27 cellular contexts compared by ENCODE assay signal in genomic region chr17:3549610-3550162, GRCh38. TPM values are rescaled to one million over a fixed set of nuclear protein-coding genes. Genes with fewer than 3 reads are reported as not detected.
A peak's percentile ranks its signal among the peaks of the same experiment; 100 is the strongest.
DNase-seq lines count a peak whose midpoint lies in the region; ATAC-seq, FAIRE-seq and TF ChIP-seq lines count a peak whose summit lies in the region.
"Had no signal": no experiment of that assay in that cellular context is flagged by ENCODE, and none has a peak within 500 bp of the region (broad histone marks: within the 10 kb centered on the region; RNA-seq: fewer than 3 reads in every experiment).

No MANE protein-coding gene starts in this region.

- peaks cover 6% of the 10 kb centered on the region for H3K9me3 Mint-ChIP-seq in neural progenitor cell
- H3K9me3 Mint-ChIP-seq: CD4-positive, CD25-positive, alpha-beta regulatory T cell; CD8-positive, alpha-beta T cell had no signal

- H3K27ac Mint-ChIP-seq in neural progenitor cell: no peak overlapping the region
- H3K27ac Mint-ChIP-seq: B cell; CD4-positive, CD25-positive, alpha-beta regulatory T cell; CD8-positive, alpha-beta T cell; H9 had no signal

- no peaks in the 10 kb centered on the region for H3F3A ChIP-seq in neural progenitor cell (ENCODE audit: low read depth)

- H3K27me3 ChIP-seq in IMR-90 (ENCODE audit: control insufficient read depth, insufficient read depth, low read length): peaks cover 4% of the 10 kb centered on the region; the same call in 1 of the 2 replicates
- H3K27me3 ChIP-seq in H1 (replicated peaks in 1 of 4; ENCODE audit: control insufficient read depth in 3 of 4, extremely low read depth in 1 of 4, insufficient read depth in 3 of 4, low read length in 3 of 4): no peaks in the 10 kb centered on the region
- H3K27me3 ChIP-seq in neural progenitor cell: no peaks in the 10 kb centered on the region
- H3K27me3 ChIP-seq in brain microvascular endothelial cell (replicated peaks): no peaks in the 10 kb centered on the region
- H3K27me3 ChIP-seq: BLaER1 had no signal

- H2BK15ac ChIP-seq in IMR-90 (ENCODE audit: low read depth, low read length): no peak overlapping the region
- H2BK15ac ChIP-seq in H1 (ENCODE audit: low read length): no peak overlapping the region

- H3K18ac ChIP-seq in IMR-90 (ENCODE audit: low read depth, low read length) (no peak overlapping the region), H1 (ENCODE audit: extremely low read depth, low read length) (no peak overlapping the region)

- H2BK5ac ChIP-seq in IMR-90 (ENCODE audit: low read depth, low read length, poor library complexity, severe bottlenecking) (peak overlapping the region; percentile 65), H1 (ENCODE audit: low read depth, low read length) (no peak overlapping the region)

- TF ChIP-seq CTCF in HEK293 (tag by site-specific recombination; IDR thresholded peaks at IDR 0.05): no peak
- TF ChIP-seq CTCF in IMR-90 (conservative IDR thresholded peaks at IDR 0.05; ENCODE audit: low read depth, low read length): no peak
- TF ChIP-seq CTCF in H1 (IDR thresholded peaks at IDR 0.05; ENCODE audit: control extremely low read depth in 1 of 3, insufficient read depth in 1 of 3, low read depth in 1 of 3, low read length in 3 of 3): no peak
- no peak for TF ChIP-seq CTCF in neural progenitor cell (IDR thresholded peaks at IDR 0.05)
- no peak for TF ChIP-seq CTCF in brain microvascular endothelial cell (IDR thresholded peaks at IDR 0.05; ENCODE audit: low read depth, low read length, missing control alignments)

- H4K91ac ChIP-seq in IMR-90 (ENCODE audit: insufficient read depth, low read depth, low read length) (no peak overlapping the region), H1 (replicated peaks; ENCODE audit: insufficient read length, low read length) (no peak overlapping the region)

- H4K5ac ChIP-seq in IMR-90 (ENCODE audit: low read depth, low read length): no peak overlapping the region
- H4K5ac ChIP-seq in H1 (ENCODE audit: insufficient read length, low read depth, low read length): no peak overlapping the region

- H3K9me1 ChIP-seq in IMR-90 (ENCODE audit: insufficient read depth, low read length): no peaks in the 10 kb centered on the region

- dilution Hi-C loops in IMR-90 (cut with HindIII; ENCODE audit: low sequenced_read_pairs, unreplicated experiment): no loop called here

- no peaks in the 10 kb centered on the region for H3K9me3 ChIP-seq in HEK293 (ENCODE audit: control insufficient read depth, insufficient read depth, low read depth, low read length)
- no peaks in the 10 kb centered on the region for H3K9me3 ChIP-seq in IMR-90 (ENCODE audit: control insufficient read depth, insufficient read depth, low read length)
- no peaks in the 10 kb centered on the region for H3K9me3 ChIP-seq in H1 (ENCODE audit: insufficient read depth in 2 of 2, low read depth in 1 of 2, low read length in 1 of 2)
- H3K9me3 ChIP-seq in neural progenitor cell (ENCODE audit: low read depth): no peaks in the 10 kb centered on the region
- H3K9me3 ChIP-seq: BLaER1 had no signal

- H3K27ac ChIP-seq in HEK293 (ENCODE audit: extremely low read depth, low read depth, low read length) (no peak overlapping the region), IMR-90 (ENCODE audit: insufficient read depth, low read length) (no peak overlapping the region), H1 (ENCODE audit: low read depth, low read length) (no peak overlapping the region), neural progenitor cell (no peak overlapping the region), brain microvascular endothelial cell (no peak overlapping the region)
- H3K27ac ChIP-seq: 22Rv1, BLaER1, C4-2B had no signal

- H4K20me1 ChIP-seq in IMR-90 (ENCODE audit: insufficient read depth, low read length) (no peaks in the 10 kb centered on the region), H1 (replicated peaks in 1 of 2; ENCODE audit: control insufficient read depth in 1 of 2, insufficient read depth in 2 of 2, low read length in 2 of 2) (peaks cover 0 to 4% of the 10 kb centered on the region in 2 experiments), neural progenitor cell (ENCODE audit: low read depth) (no peaks in the 10 kb centered on the region)
- H4K20me1 ChIP-seq: BLaER1 had no signal

- no peak for DNase-seq in IMR-90
- no peak for DNase-seq in H1 (ENCODE audit: low read depth in 1 of 2, low spot score in 2 of 2)
- no peak for DNase-seq in neural progenitor cell (ENCODE audit: low spot score)
- DNase-seq in brain microvascular endothelial cell: no peak
- DNase-seq in iPS-NIHi11 (ENCODE audit: low spot score): no peak
- DNase-seq: CD4-positive, CD25-positive, alpha-beta regulatory T cell; CD8-positive, alpha-beta T cell; DMS 273 treated with DMSO at 0.1 percent for 48 hours; DMS79; EL; GDM1; GM23248; H9 had no signal

- 50 to 100% methylated on average over 1 to 2 of the region's 2 CpGs for WGBS in IMR-90 (ENCODE audit: extremely low coverage in 2 of 2, insufficient read length in 1 of 2), 2 experiments
- 91 to 100% methylated on average over 2 of the region's 2 CpGs for WGBS in H1 (ENCODE audit: extremely low coverage in 1 of 2, insufficient coverage in 1 of 2, insufficient read length in 1 of 2, insufficient replicate concordance in 2 of 2, low coverage in 1 of 2, low lambda C conversion rate in 2 of 2, missing lambda C conversion rate in 1 of 2), 2 experiments

- H3K36me3 Mint-ChIP-seq in neural progenitor cell: no peaks in the 10 kb centered on the region
- H3K36me3 Mint-ChIP-seq: CD4-positive, CD25-positive, alpha-beta regulatory T cell; CD8-positive, alpha-beta T cell had no signal

- no peak overlapping the region for H2BK12ac ChIP-seq in H1 (ENCODE audit: low read depth, low read length)

- TF ChIP-seq EP300 in H1 (IDR thresholded peaks at IDR 0.05; ENCODE audit: borderline replicate concordance in 1 of 2, low read depth in 2 of 2, low read length in 2 of 2): no peak

- H3K23ac ChIP-seq in IMR-90 (ENCODE audit: low read depth, low read length) (no peak overlapping the region), H1 (ENCODE audit: insufficient read length) (no peak overlapping the region)

- H3K4me1 ChIP-seq in HEK293 (ENCODE audit: control insufficient read depth, insufficient read depth, low read length) (no peaks in the 10 kb centered on the region), IMR-90 (ENCODE audit: control insufficient read depth, insufficient read depth, low read length) (no peaks in the 10 kb centered on the region), H1 (replicated peaks in 1 of 4; ENCODE audit: control insufficient read depth in 3 of 4, insufficient read depth in 4 of 4, low read length in 3 of 4) (peaks cover 0 to 2% (median 0%) of the 10 kb centered on the region in 4 experiments; a peak in 1 of 7 replicates), neural progenitor cell (no peaks in the 10 kb centered on the region)

- H3K56ac ChIP-seq in IMR-90 (ENCODE audit: extremely low read depth, insufficient read depth, low read length): no peak overlapping the region
- H3K56ac ChIP-seq in H1 (replicated peaks; ENCODE audit: insufficient read length, low read depth, low read length): peak overlapping the region; percentile 89

- POLR2A ChIA-PET in HEK293 (lab: Yijun Ruan, JAX) (no interaction called here), IMR-90 (lab: Charles Lee; ENCODE audit: unreplicated experiment) (no interaction called here), H1 (lab: Charles Lee; ENCODE audit: partially characterized antibody) (no interaction called here)

- CTCF ChIA-PET in HEK293 (lab: Yijun Ruan, JAX): interaction anchor here (1.0 kb wide), 1 partner anchor 13 kb away, joined by 3 read pairs; no protein-coding TSS in a partner anchor
- CTCF ChIA-PET in IMR-90 (lab: Yijun Ruan, JAX): no interaction called here
- CTCF ChIA-PET in H1 (lab: Charles Lee; ENCODE audit: partially characterized antibody): no interaction called here

- peak overlapping the region; percentile 4 for H3K4me3 Mint-ChIP-seq in neural progenitor cell
- H3K4me3 Mint-ChIP-seq: B cell; CD4-positive, CD25-positive, alpha-beta regulatory T cell; CD8-positive, alpha-beta T cell; H9 had no signal

- H2AFZ ChIP-seq in IMR-90 (replicated peaks; ENCODE audit: low read length, poor library complexity) (no peak overlapping the region), H1 (ENCODE audit: low read length) (no peak overlapping the region), neural progenitor cell (replicated peaks) (no peak overlapping the region)
- H2AFZ ChIP-seq: GM23248 had no signal

- in situ Hi-C loops in IMR-90 (cut with MboI; ENCODE audit: low sequenced_read_pairs): no loop called here
- in situ Hi-C loops in brain microvascular endothelial cell (cut with HindIII; ENCODE audit: low pct_ligation_motif_present, low sequenced_read_pairs): no loop called here

- H3K14ac ChIP-seq in IMR-90 (replicated peaks; ENCODE audit: low read depth, low read length) (no peak overlapping the region), H1 (ENCODE audit: insufficient read length) (no peak overlapping the region)

- TF ChIP-seq RAD21 in IMR-90 (IDR thresholded peaks at IDR 0.05; ENCODE audit: low read length) (no peak), H1 (IDR thresholded peaks at IDR 0.05 in 1 of 2, conservative IDR thresholded peaks at IDR 0.05 in 1 of 2; ENCODE audit: low read depth in 2 of 2, low read length in 2 of 2) (no peak)

- no peak overlapping the region for H2BK120ac ChIP-seq in IMR-90 (ENCODE audit: low read depth, low read length)
- H2BK120ac ChIP-seq in H1 (replicated peaks; ENCODE audit: low read depth, low read length): no peak overlapping the region

- no peak overlapping the region for H2AK9ac ChIP-seq in IMR-90 (replicated peaks; ENCODE audit: low read depth, low read length, poor library complexity)

- ATAC-seq in IMR-90 (ENCODE audit: low read depth) (no peak), HG02798 (IDR thresholded peaks at IDR 0.05; ENCODE audit: poor library complexity, unreplicated experiment) (no peak), GM18907 (IDR thresholded peaks at IDR 0.05; ENCODE audit: unreplicated experiment) (no peak)
- ATAC-seq: CD8-positive, alpha-beta T cell; HCT116 had no signal

- no peak overlapping the region for H3K9ac ChIP-seq in IMR-90 (ENCODE audit: low read depth, low read length)
- no peak overlapping the region for H3K9ac ChIP-seq in H1 (replicated peaks in 1 of 4; ENCODE audit: extremely low read depth in 1 of 4, low read depth in 3 of 4, low read length in 3 of 4)
- no peak overlapping the region for H3K9ac ChIP-seq in neural progenitor cell
- H3K9ac ChIP-seq: BLaER1, GM23248 had no signal

- no peaks in the 10 kb centered on the region for H3K79me2 ChIP-seq in H1 (ENCODE audit: control insufficient read depth in 1 of 2, insufficient read depth in 2 of 2, low read length in 2 of 2)
- no peaks in the 10 kb centered on the region for H3K79me2 ChIP-seq in neural progenitor cell (ENCODE audit: low read depth)

- H3K36me3 ChIP-seq in HEK293 (ENCODE audit: control insufficient read depth in 2 of 2, insufficient read depth in 1 of 2, low read length in 2 of 2) (no peaks in the 10 kb centered on the region), IMR-90 (ENCODE audit: control insufficient read depth, insufficient read depth, low read length) (no peaks in the 10 kb centered on the region), H1 (ENCODE audit: control insufficient read depth in 2 of 4, insufficient read depth in 4 of 4, low read length in 3 of 4) (no peaks in the 10 kb centered on the region), neural progenitor cell (no peaks in the 10 kb centered on the region), brain microvascular endothelial cell (replicated peaks) (no peaks in the 10 kb centered on the region)
- H3K36me3 ChIP-seq: BLaER1 had no signal

- peaks cover 7% of the 10 kb centered on the region; the same call in 1 of the 2 replicates for H3K23me2 ChIP-seq in H1 (ENCODE audit: low read depth, low read length)

- H3K4me1 Mint-ChIP-seq in neural progenitor cell: peaks cover 7% of the 10 kb centered on the region
- H3K4me1 Mint-ChIP-seq: B cell; CD4-positive, CD25-positive, alpha-beta regulatory T cell had no signal

- H2BK20ac ChIP-seq in IMR-90 (ENCODE audit: low read depth, low read length) (no peak overlapping the region), H1 (ENCODE audit: low read length) (no peak overlapping the region)

- TF ChIP-seq POLR2A in IMR-90 (IDR thresholded peaks at IDR 0.05; ENCODE audit: low read depth, low read length) (no peak), H1 (IDR thresholded peaks at IDR 0.05; ENCODE audit: control extremely low read depth in 1 of 2, low read depth in 2 of 2, low read length in 2 of 2) (no peak)

- H3K27me3 Mint-ChIP-seq in neural progenitor cell (ENCODE audit: insufficient read depth, low read depth): peaks cover 22% of the 10 kb centered on the region
- H3K27me3 Mint-ChIP-seq: B cell had no signal

- BruUV-seq in IMR-90 (replicated peaks; lab: Mats Ljungman, UMichigan): no TSS peak

- no peak for FAIRE-seq in H1 (lab: Jason Lieb, UNC)
- FAIRE-seq: A204.1, D721Med, GM12891, GM18507, GM19239 had no signal

- H3K79me1 ChIP-seq in IMR-90 (ENCODE audit: low read depth in 1 of 2, low read length in 2 of 2) (no peaks in the 10 kb centered on the region), H1 (ENCODE audit: low read depth, low read length) (no peaks in the 10 kb centered on the region)

- H3K4me2 ChIP-seq in IMR-90 (ENCODE audit: low read depth, low read length): no peak overlapping the region
- no peak overlapping the region for H3K4me2 ChIP-seq in H1 (ENCODE audit: insufficient read depth in 1 of 2, low read depth in 2 of 2, low read length in 2 of 2)
- no peak overlapping the region for H3K4me2 ChIP-seq in neural progenitor cell
- H3K4me2 ChIP-seq: BLaER1 had no signal

- no peak overlapping the region for H2AK5ac ChIP-seq in IMR-90 (ENCODE audit: low read depth, low read length)
- H2AK5ac ChIP-seq in H1 (ENCODE audit: low read depth, low read length): no peak overlapping the region

- intact Hi-C loops in IMR-90 (cut with micrococcal nuclease): no loop called here

- H3K4me3 ChIP-seq in HEK293 (ENCODE audit: low read depth, low read length) (no peak overlapping the region), IMR-90 (ENCODE audit: insufficient read depth, low read depth, low read length) (no peak overlapping the region), H1 (ENCODE audit: extremely low read depth in 1 of 4, insufficient read depth in 2 of 4, low read depth in 3 of 4, low read length in 4 of 4) (no peak overlapping the region), neural progenitor cell (no peak overlapping the region), brain microvascular endothelial cell (ENCODE audit: low read depth, low read length) (no peak overlapping the region)
- H3K4me3 ChIP-seq: BLaER1, GM23248 had no signal

- H4K8ac ChIP-seq in IMR-90 (ENCODE audit: low read depth in 2 of 2, low read length in 2 of 2) (no peak overlapping the region), H1 (ENCODE audit: extremely low read depth, insufficient read depth, low read length) (no peak overlapping the region)

- H3K4ac ChIP-seq in IMR-90 (ENCODE audit: low read depth, low read length): no peak overlapping the region
- no peak overlapping the region for H3K4ac ChIP-seq in H1 (replicated peaks; ENCODE audit: insufficient read length, low read depth, low read length)

RNA-seq across cellular contexts. Expression of gene TRPV3, which starts 7.9 kb away (rescaled TPM):
- total RNA-seq in IMR-90 (2012; rRNA removed) (under 0.01 and 0.18 TPM in 2 replicates), neural progenitor cell (ENCODE audit: low replicate concordance) (1.5 and 1.9 TPM in 2 replicates)
- polyA plus RNA-seq in IMR-90 (2012; rRNA removed) (0.10 and 0.26 TPM in 2 replicates), H1 (2011; rRNA removed) (1.0 and 1.1 TPM in 2 replicates)
- polyA plus RNA-seq in IMR-90 (2012; cell fraction: cytosol; rRNA removed): 0.03 and 0.14 TPM in 2 replicates
- polyA plus RNA-seq in IMR-90 (2012; cell fraction: nucleus; rRNA removed; ENCODE audit: low replicate concordance): 0.59 and 1.5 TPM in 2 replicates
- 0.40 and 0.56 TPM in 2 replicates for total RNA-seq in H1 (2021; fragmentation: NEBNext Ultra II Directional; extraction: Animal tissue kit (Norgen Biotek cat#: 25700))
- 1.6 TPM for polyA plus RNA-seq in H1 (2011; cell fraction: cytosol; rRNA removed)
- polyA plus RNA-seq in H1 (2011; cell fraction: nucleus; rRNA removed): 3.0 TPM
- polyA plus RNA-seq in H1 (2012, experiment 1 of 2): 0.55 to 0.91 TPM (median 0.73 TPM) in 4 replicates
- polyA plus RNA-seq in H1 (2012, experiment 2 of 2): 0.12 TPM
- polyA plus RNA-seq in H1 (2013, experiment 1 of 2): 0.36 TPM
- 0.28 TPM for polyA plus RNA-seq in H1 (2013, experiment 2 of 2)
- polyA minus RNA-seq in H1 (2011; rRNA and poly(A)+ RNA removed): 1.9 and 5.2 TPM in 2 replicates
- polyA minus RNA-seq in H1 (2011; cell fraction: cytosol; rRNA and poly(A)+ RNA removed): 1.3 TPM
- 1.9 TPM for polyA minus RNA-seq in H1 (2011; cell fraction: nucleus; rRNA and poly(A)+ RNA removed)
- total RNA-seq: H4 had no signal

RNA-seq across cellular contexts. Expression of gene TRPV1, which starts 59.5 kb away (rescaled TPM):
- total RNA-seq in IMR-90 (2012; rRNA removed) (0.28 and 0.54 TPM in 2 replicates), neural progenitor cell (ENCODE audit: low replicate concordance) (4.0 and 4.2 TPM in 2 replicates)
- polyA plus RNA-seq in IMR-90 (2012; rRNA removed) (1.5 and 1.9 TPM in 2 replicates), H1 (2011; rRNA removed) (3.0 and 3.5 TPM in 2 replicates)
- polyA plus RNA-seq in IMR-90 (2012; cell fraction: cytosol; rRNA removed): 0.74 and 0.99 TPM in 2 replicates
- polyA plus RNA-seq in IMR-90 (2012; cell fraction: nucleus; rRNA removed; ENCODE audit: low replicate concordance): 14.3 and 14.8 TPM in 2 replicates
- 2.5 and 3.0 TPM in 2 replicates for total RNA-seq in H1 (2021; fragmentation: NEBNext Ultra II Directional; extraction: Animal tissue kit (Norgen Biotek cat#: 25700))
- 3.4 TPM for polyA plus RNA-seq in H1 (2011; cell fraction: cytosol; rRNA removed)
- polyA plus RNA-seq in H1 (2011; cell fraction: nucleus; rRNA removed): 10.8 TPM
- polyA plus RNA-seq in H1 (2012, experiment 1 of 2): 2.8 to 3.6 TPM (median 3.5 TPM) in 4 replicates
- 1.5 TPM for polyA plus RNA-seq in H1 (2012, experiment 2 of 2)
- 2.1 TPM for polyA plus RNA-seq in H1 (2013, experiment 1 of 2)
- 1.9 TPM for polyA plus RNA-seq in H1 (2013, experiment 2 of 2)
- polyA minus RNA-seq in H1 (2011; rRNA and poly(A)+ RNA removed): 3.5 and 4.8 TPM in 2 replicates
- polyA minus RNA-seq in H1 (2011; cell fraction: cytosol; rRNA and poly(A)+ RNA removed): 0.88 TPM
- polyA minus RNA-seq in H1 (2011; cell fraction: nucleus; rRNA and poly(A)+ RNA removed): 3.9 TPM
